In the genomic region with DNA sequence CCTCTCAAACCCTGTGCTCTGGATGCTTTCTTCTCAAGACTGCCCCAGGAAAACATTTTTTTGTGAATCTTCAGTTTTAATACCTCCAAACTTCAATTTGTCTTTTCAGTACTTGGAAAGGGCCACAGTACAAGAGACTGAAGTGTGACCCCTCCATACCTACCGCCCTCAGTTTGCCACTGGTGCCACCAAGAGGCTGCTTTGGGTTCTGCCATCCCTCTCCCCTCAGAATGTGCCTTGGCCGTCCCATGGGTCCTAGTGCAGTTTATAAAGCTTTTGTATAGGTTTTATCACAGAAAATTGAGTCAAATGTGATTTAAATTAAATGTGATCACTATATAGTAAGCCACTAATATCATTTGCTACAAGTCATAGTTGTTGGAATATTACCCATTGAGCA, we compare ENCODE assay signal across 8 cellular contexts.
DNase-seq lines count a peak whose midpoint lies in the region; ATAC-seq and TF ChIP-seq lines count a peak whose summit lies in the region.

No MANE protein-coding gene starts in this region.

- no peaks in the 10 kb centered on the region for H3K79me2 ChIP-seq in OCI-LY1 (ENCODE audit: insufficient read depth, low read length)

- H3K4me3 ChIP-seq in OCI-LY1 (ENCODE audit: low read depth, low read length, poor library complexity, severe bottlenecking) (no peak overlapping the region), right atrium auricular region (no peak overlapping the region), sigmoid colon (no peak overlapping the region)

- no peak for TF ChIP-seq EP300 in sigmoid colon (IDR thresholded peaks at IDR 0.05)

- H3K27ac ChIP-seq in OCI-LY1 (ENCODE audit: low read depth, low read length, poor library complexity, severe bottlenecking) (no peak overlapping the region), right atrium auricular region (no peak overlapping the region), sigmoid colon (no peak overlapping the region)

- intact Hi-C loops in sigmoid colon (cut with DNase I) = loop anchor here (1.0 to 10.0 kb wide), 2 partner anchors 128 to 393 kb away; a partner anchor contains a TSS

- H3F3A ChIP-seq in OCI-LY1 (ENCODE audit: insufficient read depth, low read length) = no peaks in the 10 kb centered on the region

- H3K36me3 ChIP-seq in OCI-LY1 (ENCODE audit: insufficient read depth, low read length) (no peaks in the 10 kb centered on the region), right atrium auricular region (peaks cover 50% of the 10 kb centered on the region), sigmoid colon (peaks cover 19 to 85% (median 51%) of the 10 kb centered on the region in 4 donors)

- H4K20me1 ChIP-seq in OCI-LY1 (ENCODE audit: insufficient read depth, low read length) = no peaks in the 10 kb centered on the region

- H3K9me3 ChIP-seq in OCI-LY1 (ENCODE audit: low read length) = no peaks in the 10 kb centered on the region
- no peaks in the 10 kb centered on the region for H3K9me3 ChIP-seq in right atrium auricular region
- H3K9me3 ChIP-seq in sigmoid colon = no peaks in the 10 kb centered on the region

- WGBS in sigmoid colon, 2 donors = 25 to 47% methylated on average over 2 of the region's 2 CpGs

- no peaks in the 10 kb centered on the region for H3K27me3 ChIP-seq in OCI-LY1 (ENCODE audit: insufficient read depth, low read length)
- H3K27me3 ChIP-seq in right atrium auricular region = no peaks in the 10 kb centered on the region
- no peaks in the 10 kb centered on the region for H3K27me3 ChIP-seq in sigmoid colon

- no peaks in the 10 kb centered on the region for H3K9me2 ChIP-seq in OCI-LY1 (ENCODE audit: low read depth, low read length)

- no peak overlapping the region for H3K4me2 ChIP-seq in OCI-LY1 (ENCODE audit: low read length)

- H3K4me1 ChIP-seq in OCI-LY1 (ENCODE audit: insufficient read depth, low read length, severe bottlenecking) (no peaks in the 10 kb centered on the region), right atrium auricular region (peaks cover 0 to 12% of the 10 kb centered on the region in 2 donors), sigmoid colon (no peaks in the 10 kb centered on the region)

- no peak for TF ChIP-seq POLR2A in sigmoid colon (IDR thresholded peaks at IDR 0.05)

- in situ Hi-C loops in ACHN (cut with HindIII; ENCODE audit: low pct_ligation_motif_present, low pct_unique_long_range_greater_than_20kb, low sequenced_read_pairs) = no loop called here

- ATAC-seq in GM21526 (IDR thresholded peaks at IDR 0.05; ENCODE audit: low FRiP score, unreplicated experiment) = no peak

- H3K9ac ChIP-seq in OCI-LY1 (ENCODE audit: low read length) = no peak overlapping the region

- no peak overlapping the region for H2AFZ ChIP-seq in OCI-LY1 (ENCODE audit: low read length)

- DNase-seq in ACHN (peak; percentile 49), amygdala (lab: John Stamatoyannopoulos, UW) (peak in 47 of 56 donors; percentile 2 to 75 (median 31)), right atrium auricular region (ENCODE audit: low spot score) (no peak), sigmoid colon (peak; percentile 69), NCI-H2081 treated with DMSO at 0.1 percent for 48 hours (lab: John Stamatoyannopoulos, UW) (no peak)

- TF ChIP-seq CTCF in GM12874 (IDR thresholded peaks at IDR 0.05; ENCODE audit: insufficient read depth, low read depth, low read length) (peak; percentile 79), OCI-LY1 (IDR thresholded peaks at IDR 0.05; ENCODE audit: low read length) (peak; percentile 95), right atrium auricular region (IDR thresholded peaks at IDR 0.05) (peak; percentile 53 to 82), sigmoid colon (IDR thresholded peaks at IDR 0.05) (peak; percentile 24 to 72 (median 54))

Comparison
In these comparisons a context has a peak if more than half of its experiments do, and no peak if none do; other contexts are left out.
1. DNase-seq: peak in ACHN (single experiment), amygdala (47 of 56) and sigmoid colon (single experiment); none in right atrium auricular region (single experiment) and NCI-H2081 treated with DMSO at 0.1 percent for 48 hours (single experiment).
2. Peak in every context shown above with its lines, with median percentiles within 50 percentile points of each other: CTCF ChIP-seq.